In the genomic region with DNA sequence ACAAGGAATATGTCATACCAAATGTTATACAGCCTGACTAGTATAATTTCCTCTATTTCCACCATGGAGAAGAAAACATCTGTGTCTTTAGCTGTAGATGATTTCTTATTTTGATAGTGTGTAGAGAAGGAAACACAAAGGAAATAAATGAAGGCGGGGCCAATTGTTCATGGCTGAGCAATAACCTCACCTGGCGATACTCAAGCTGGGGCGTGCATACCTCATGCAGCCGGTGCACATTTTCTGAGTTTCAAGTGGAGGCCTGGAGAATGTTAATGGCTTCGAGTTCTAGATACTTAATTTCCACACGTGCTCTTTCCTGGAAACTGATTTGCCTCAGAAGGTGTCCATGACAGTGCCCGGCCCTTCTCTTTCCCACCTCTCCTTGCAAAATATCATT, we compare ENCODE assay signal across 20 cellular contexts.
"Had no signal": no experiment of that assay in that cellular context is flagged by ENCODE, and none has a peak within 500 bp of the region (broad histone marks: within the 10 kb centered on the region; RNA-seq: fewer than 3 reads in every experiment).

No MANE protein-coding gene starts in this region.

- H3K27me3 Mint-ChIP-seq: effector memory CD8-positive, alpha-beta T cell; naive thymus-derived CD4-positive, alpha-beta T cell had no signal

- H3K27ac Mint-ChIP-seq: dendritic cell treated with granulocyte-macrophage colony-stimulating factor and Interleukin-4, amounts not matched to agents 40 ng/mL and 50 ng/mL, for 4 days; effector memory CD8-positive, alpha-beta T cell; naive thymus-derived CD4-positive, alpha-beta T cell had no signal

- H3K27ac ChIP-seq: left lung, lower lobe of right lung, neutrophil, sigmoid colon, skin epidermis, suprapubic skin, thyroid gland, upper lobe of right lung, vagina had no signal

- H3K27me3 ChIP-seq: left lung, neutrophil, sigmoid colon, suprapubic skin, thyroid gland, upper lobe of right lung, vagina had no signal

- H3K9me3 ChIP-seq: left lung, lower lobe of right lung, neutrophil, sigmoid colon, suprapubic skin, thyroid gland, upper lobe of right lung, vagina had no signal

- DNase-seq: cerebellar nuclear complex; effector memory CD8-positive, alpha-beta T cell; erythroblast; islet precursor cell; left lung; lower lobe of right lung; mesenchymal stem cell; naive thymus-derived CD4-positive, alpha-beta T cell; posterior cingulate gyrus; sigmoid colon; stimulated activated CD4-positive, alpha-beta T cell treated with anti-CD3 and anti-CD28 coated beads, Interleukin-2, amount 100 ng/mL, for 24 hours; stimulated activated CD4-positive, alpha-beta T cell treated with anti-CD3 and anti-CD28 coated beads, Interleukin-4, amount 100 ng/mL, for 4 hours; stimulated activated naive CD4-positive, alpha-beta T cell treated with Interleukin-2 at 50 U/mL for 16 hours; thyroid gland; upper lobe of right lung had no signal

- H3K36me3 ChIP-seq: left lung, lower lobe of right lung, neutrophil, sigmoid colon, suprapubic skin, thyroid gland, upper lobe of right lung, vagina had no signal

- H3K4me3 ChIP-seq: left lung, lower lobe of right lung, sigmoid colon, skin epidermis, suprapubic skin, thyroid gland, upper lobe of right lung, vagina had no signal

- H3K4me3 Mint-ChIP-seq: dendritic cell treated with granulocyte-macrophage colony-stimulating factor and Interleukin-4, amounts not matched to agents 40 ng/mL and 50 ng/mL, for 4 days; effector memory CD8-positive, alpha-beta T cell; naive thymus-derived CD4-positive, alpha-beta T cell had no signal

- H3K4me1 ChIP-seq: left lung, lower lobe of right lung, sigmoid colon, suprapubic skin, upper lobe of right lung, vagina had no signal

- H3K9me3 Mint-ChIP-seq: dendritic cell treated with granulocyte-macrophage colony-stimulating factor and Interleukin-4, amounts not matched to agents 40 ng/mL and 50 ng/mL, for 4 days had no signal

- ATAC-seq: effector memory CD8-positive, alpha-beta T cell; left lung; lower lobe of right lung; naive thymus-derived CD4-positive, alpha-beta T cell; upper lobe of right lung had no signal
